Comparison of ENCODE assay signal across 18 cellular contexts in the genomic region with DNA sequence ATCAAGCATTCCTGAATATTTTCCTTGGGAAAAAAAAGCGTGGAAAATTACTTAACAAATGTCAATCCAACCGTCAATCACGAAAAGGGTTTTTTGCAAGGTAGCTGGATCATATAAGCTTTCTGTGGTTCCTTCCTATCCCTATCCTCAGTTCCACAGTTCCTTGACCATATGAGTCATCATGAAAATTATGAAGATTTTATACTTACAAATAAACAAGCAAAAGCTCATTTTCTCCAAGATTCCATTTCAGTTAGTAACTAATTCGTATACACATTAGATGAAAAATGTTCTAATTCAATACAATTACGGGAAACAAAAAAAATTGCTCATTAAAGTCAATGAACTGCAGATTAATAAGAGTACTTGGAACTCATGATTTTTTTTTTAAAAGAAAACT.
DNase-seq lines count a peak whose midpoint lies in the region; ATAC-seq, FAIRE-seq and TF ChIP-seq lines count a peak whose summit lies in the region.
"Had no signal": no experiment of that assay in that cellular context is flagged by ENCODE, and none has a peak within 500 bp of the region (broad histone marks: within the 10 kb centered on the region; RNA-seq: fewer than 3 reads in every experiment).

No MANE protein-coding gene starts in this region.

- ATAC-seq in IMR-90 (ENCODE audit: low read depth), result peak; percentile 59
- no peak for ATAC-seq in omental fat pad (ENCODE audit: low FRiP score)
- no peak for ATAC-seq in HG03095 (IDR thresholded peaks at IDR 0.05; ENCODE audit: unreplicated experiment)
- ATAC-seq: A549; CD8-positive, alpha-beta T cell; HepG2 had no signal

- in situ Hi-C loops in IMR-90 (cut with MboI; ENCODE audit: low sequenced_read_pairs), result loop anchor here (5.0 kb wide), 1 partner anchor 239 kb away; no protein-coding TSS in a partner anchor

- no peak for TF ChIP-seq RAD21 in IMR-90 (IDR thresholded peaks at IDR 0.05; ENCODE audit: low read length)

- 0 out of 2 replicates have a peak overlapping the region, but pooled peaks have one; percentile 37 for H2BK120ac ChIP-seq in IMR-90 (ENCODE audit: low read depth, low read length)

- H3K4me2 ChIP-seq in IMR-90 (ENCODE audit: low read depth, low read length) (no peak overlapping the region), endothelial cell of umbilical vein (ENCODE audit: insufficient read depth, low read length) (no peak overlapping the region)
- H3K4me2 ChIP-seq: A549; BLaER1 treated with 17β-estradiol and CSF1 and Interleukin-3, amounts not matched to agents 10 nM and 100 nM had no signal

- H3K14ac ChIP-seq in IMR-90 (replicated peaks; ENCODE audit: low read depth, low read length), result no peak overlapping the region

- CTCF ChIA-PET in IMR-90 (lab: Yijun Ruan, JAX) (interaction anchor here (1.3 to 1.7 kb wide), 2 partner anchors 54 to 236 kb away, joined by 5 read pairs; a partner anchor contains a TSS), endothelial cell of umbilical vein (lab: Charles Lee) (interaction anchor here (1.1 to 9.3 kb wide), 10 partner anchors 15 to 278 kb away, joined by 3 to 179 read pairs (median 4); a partner anchor contains a TSS)

- H3K79me2 ChIP-seq in ACC112 (ENCODE audit: control insufficient read depth, insufficient read depth, low read length, unreplicated experiment) (peaks cover 3% of the 10 kb centered on the region), endothelial cell of umbilical vein (ENCODE audit: control insufficient read depth, insufficient read depth, low read length) (peaks cover 39% of the 10 kb centered on the region)

- no peak overlapping the region for H2AK9ac ChIP-seq in IMR-90 (replicated peaks; ENCODE audit: low read depth, low read length, poor library complexity)

- FAIRE-seq in endothelial cell of umbilical vein (lab: Jason Lieb, UNC), result no peak
- FAIRE-seq: A549, GM19239, HepG2 had no signal

- POLR2A ChIA-PET in IMR-90 (lab: Charles Lee; ENCODE audit: unreplicated experiment), result no interaction called here
- POLR2A ChIA-PET in endothelial cell of umbilical vein (lab: Charles Lee), result interaction anchor here (0.7 kb wide), 1 partner anchor 103 kb away, joined by 3 read pairs; no protein-coding TSS in a partner anchor

- no peaks in the 10 kb centered on the region; the same call in none of the 2 replicates for H3K9me1 ChIP-seq in IMR-90 (ENCODE audit: insufficient read depth, low read length)
- H3K9me1 ChIP-seq in endothelial cell of umbilical vein (replicated peaks; ENCODE audit: control insufficient read depth, extremely low read depth, insufficient read depth, low read length), result no peaks in the 10 kb centered on the region

- no peak overlapping the region for H3K56ac ChIP-seq in IMR-90 (ENCODE audit: extremely low read depth, insufficient read depth, low read length)

- H3K27ac ChIP-seq in ACC112 (ENCODE audit: low read depth, low read length), result peak overlapping the region; percentile 38; the same call in 1 of the 2 replicates
- H3K27ac ChIP-seq in IMR-90 (ENCODE audit: insufficient read depth, low read length), result no peak overlapping the region; the same call in 1 of the 2 replicates
- no peak overlapping the region for H3K27ac ChIP-seq in endothelial cell of umbilical vein (ENCODE audit: insufficient read depth, low read depth, low read length)
- H3K27ac ChIP-seq: 22Rv1; A549; BLaER1 treated with 17β-estradiol and CSF1 and Interleukin-3, amounts not matched to agents 10 nM and 100 nM had no signal

- dilution Hi-C loops in IMR-90 (cut with HindIII; ENCODE audit: low sequenced_read_pairs, unreplicated experiment), result no loop called here
- dilution Hi-C loops in endothelial cell of umbilical vein (cut with MboI; ENCODE audit: extremely low pct_ligation_motif_present, low sequenced_read_pairs), result no loop called here

- peak; percentile 68 for DNase-seq in IMR-90
- DNase-seq in endothelial cell of umbilical vein (ENCODE audit: low read depth, low spot score), result no peak
- peak; percentile 45 for DNase-seq in iris pigment epithelial cell (ENCODE audit: low read depth)
- DNase-seq in omental fat pad (ENCODE audit: low spot score), result no peak
- DNase-seq in NK-92 (lab: John Stamatoyannopoulos, UW; ENCODE audit: unreplicated experiment), result no peak
- DNase-seq: Calu3; CD8-positive, alpha-beta T cell; DMS79 treated with DMSO at 0.1 percent for 48 hours; GF-D8; KG1 had no signal

- no TSS peak for BruUV-seq in IMR-90 (replicated peaks; lab: Mats Ljungman, UMichigan)
- BruUV-seq in endothelial cell of umbilical vein (replicated peaks; lab: Mats Ljungman, UMichigan), result no TSS peak

- H3K4me3 ChIP-seq in ACC112 (ENCODE audit: low read depth, low read length) (no peak overlapping the region), IMR-90 (ENCODE audit: insufficient read depth, low read depth, low read length) (no peak overlapping the region), endothelial cell of umbilical vein (replicated peaks in 1 of 3; ENCODE audit: insufficient read depth in 1 of 3, low read depth in 1 of 3, low read length in 3 of 3) (no peak overlapping the region)
- H3K4me3 ChIP-seq: A549; BLaER1 treated with 17β-estradiol and CSF1 and Interleukin-3, amounts not matched to agents 10 nM and 100 nM; HAP-1 had no signal

- H3K4me1 ChIP-seq in ACC112 (ENCODE audit: control insufficient read depth, insufficient read depth, low read length, unreplicated experiment) (peaks cover 7% of the 10 kb centered on the region), IMR-90 (ENCODE audit: control insufficient read depth, insufficient read depth, low read length) (peaks cover 13% of the 10 kb centered on the region), endothelial cell of umbilical vein (ENCODE audit: control insufficient read depth, extremely low read depth, insufficient read depth, low read length) (peaks cover 8% of the 10 kb centered on the region)

- no peak overlapping the region for H2BK15ac ChIP-seq in IMR-90 (ENCODE audit: low read depth, low read length)

- no peak overlapping the region for H2AK5ac ChIP-seq in IMR-90 (ENCODE audit: low read depth, low read length)

- WGBS in IMR-90 (ENCODE audit: extremely low coverage in 2 of 2, insufficient read length in 1 of 2), 2 experiments, result no CpG with 5 or more reads among the region's 5 CpGs

- H3K18ac ChIP-seq in IMR-90 (ENCODE audit: low read depth, low read length), result 0 out of 2 replicates have a peak overlapping the region, but pooled peaks have one; percentile 92

- no peak overlapping the region for H2AFZ ChIP-seq in ACC112 (ENCODE audit: low read length, unreplicated experiment)
- H2AFZ ChIP-seq in IMR-90 (replicated peaks; ENCODE audit: low read length, poor library complexity), result no peak overlapping the region
- H2AFZ ChIP-seq in endothelial cell of umbilical vein (ENCODE audit: low read depth, low read length), result no peak overlapping the region

- no peak overlapping the region; the same call in 1 of the 2 replicates for H3K4ac ChIP-seq in IMR-90 (ENCODE audit: low read depth, low read length)

- TF ChIP-seq CTCF in IMR-90 (conservative IDR thresholded peaks at IDR 0.05; ENCODE audit: low read depth, low read length) (no peak), endothelial cell of umbilical vein (IDR thresholded peaks at IDR 0.05; ENCODE audit: extremely low read depth in 1 of 2, insufficient read depth in 1 of 2, low read depth in 1 of 2, low read length in 2 of 2) (no peak), omental fat pad (IDR thresholded peaks at IDR 0.05) (no peak)

- no peaks in the 10 kb centered on the region for H3K27me3 ChIP-seq in ACC112 (ENCODE audit: insufficient read depth, low read length)
- no peaks in the 10 kb centered on the region for H3K27me3 ChIP-seq in IMR-90 (ENCODE audit: control insufficient read depth, insufficient read depth, low read length)
- H3K27me3 ChIP-seq in endothelial cell of umbilical vein (ENCODE audit: control insufficient read depth in 2 of 2, insufficient read depth in 2 of 2, low read length in 2 of 2), result no peaks in the 10 kb centered on the region
- H3K27me3 ChIP-seq: BLaER1 treated with 17β-estradiol and CSF1 and Interleukin-3, amounts not matched to agents 10 nM and 100 nM had no signal

- H2BK5ac ChIP-seq in IMR-90 (ENCODE audit: low read depth, low read length, poor library complexity, severe bottlenecking), result peak overlapping the region; percentile 67

- H3K79me1 ChIP-seq in IMR-90 (ENCODE audit: low read depth in 1 of 2, low read length in 2 of 2), result peaks cover 21 to 22% of the 10 kb centered on the region in 2 experiments

- H3K9ac ChIP-seq in IMR-90 (ENCODE audit: low read depth, low read length) (no peak overlapping the region), endothelial cell of umbilical vein (replicated peaks; ENCODE audit: extremely low read depth, insufficient read depth, low read length) (no peak overlapping the region)
- H3K9ac ChIP-seq: BLaER1 treated with 17β-estradiol and CSF1 and Interleukin-3, amounts not matched to agents 10 nM and 100 nM had no signal

- peaks cover under 1% of the 10 kb centered on the region; the same call in 1 of the 2 replicates for H3K36me3 ChIP-seq in ACC112 (ENCODE audit: insufficient read depth, low read length)
- H3K36me3 ChIP-seq in IMR-90 (ENCODE audit: control insufficient read depth, insufficient read depth, low read length), result no peaks in the 10 kb centered on the region
- no peaks in the 10 kb centered on the region for H3K36me3 ChIP-seq in endothelial cell of umbilical vein (ENCODE audit: control insufficient read depth in 2 of 2, extremely low read depth in 1 of 2, insufficient read depth in 2 of 2, low read length in 2 of 2)
- H3K36me3 ChIP-seq: HAP-1 had no signal

- H3K23ac ChIP-seq in IMR-90 (ENCODE audit: low read depth, low read length), result no peak overlapping the region

- H2BK20ac ChIP-seq in IMR-90 (ENCODE audit: low read depth, low read length), result no peak overlapping the region

- H4K8ac ChIP-seq in IMR-90 (ENCODE audit: low read depth in 2 of 2, low read length in 2 of 2), result no peak overlapping the region; a peak in 1 of 4 replicates

- no peak overlapping the region for H4K91ac ChIP-seq in IMR-90 (ENCODE audit: insufficient read depth, low read depth, low read length)

- no peak for TF ChIP-seq POLR2A in IMR-90 (IDR thresholded peaks at IDR 0.05; ENCODE audit: low read depth, low read length)
- no peak for TF ChIP-seq POLR2A in endothelial cell of umbilical vein (IDR thresholded peaks at IDR 0.05; ENCODE audit: low read depth, low read length)

- H3K9me3 ChIP-seq in IMR-90 (ENCODE audit: control insufficient read depth, insufficient read depth, low read length) (no peaks in the 10 kb centered on the region), endothelial cell of umbilical vein (replicated peaks; ENCODE audit: control insufficient read depth, insufficient read depth, low read length) (no peaks in the 10 kb centered on the region)
- H3K9me3 ChIP-seq: A549, HAP-1 had no signal

- no peak overlapping the region for H4K5ac ChIP-seq in IMR-90 (ENCODE audit: low read depth, low read length)

- H4K20me1 ChIP-seq in IMR-90 (ENCODE audit: insufficient read depth, low read length) (no peaks in the 10 kb centered on the region), endothelial cell of umbilical vein (replicated peaks; ENCODE audit: control insufficient read depth, extremely low read depth, insufficient read depth, low read length) (no peaks in the 10 kb centered on the region)
- H4K20me1 ChIP-seq: BLaER1 treated with 17β-estradiol and CSF1 and Interleukin-3, amounts not matched to agents 10 nM and 100 nM had no signal

- intact Hi-C loops in IMR-90 (cut with micrococcal nuclease), result loop anchor here (5.0 kb wide), 2 partner anchors 179 to 279 kb away; a partner anchor contains a TSS
- intact Hi-C loops in endothelial cell of umbilical vein (cut with micrococcal nuclease), result loop anchor here (5.0 kb wide), 1 partner anchor 51 kb away; no protein-coding TSS in a partner anchor

Comparison
In these comparisons a context has a peak if more than half of its experiments do, and no peak if none do; other contexts are left out.
1. DNase-seq: peak in IMR-90 (single experiment) and iris pigment epithelial cell (single experiment); none in endothelial cell of umbilical vein (single experiment), omental fat pad (single experiment) and NK-92 (single experiment).